ENCODE assay signal across 26 cellular contexts in genomic region chr5:150404121-150404990, GRCh38. TPM values are rescaled to one million over a fixed set of nuclear protein-coding genes. Genes with fewer than 3 reads are reported as not detected.
DNase-seq lines count a peak whose midpoint lies in the region; ATAC-seq, FAIRE-seq and TF ChIP-seq lines count a peak whose summit lies in the region.
"Had no signal": no experiment of that assay in that cellular context is flagged by ENCODE, and none has a peak within 500 bp of the region (broad histone marks: within the 10 kb centered on the region; RNA-seq: fewer than 3 reads in every experiment).

No MANE protein-coding gene starts in this region.

- no TSS peak for BruUV-seq in GM12878 (replicated peaks; lab: Mats Ljungman, UMichigan)

- 61% methylated on average over 14 of the region's 15 CpGs for WGBS in GM12878 (ENCODE audit: insufficient coverage, insufficient replicate concordance, low lambda C conversion rate, missing lambda C conversion rate)
- WGBS in spleen, 5 donors: 67 to 85% (median 85%) methylated on average over 12 to 15 of the region's 15 CpGs

- RAD21 ChIA-PET in GM12878 (lab: Charles Lee; ENCODE audit: unreplicated experiment): interaction anchor here (0.8 to 1.2 kb wide), 2 partner anchors 10 to 29 kb away, joined by 4 read pairs; no protein-coding TSS in a partner anchor

- H3K9me3 ChIP-seq in GM12878 (replicated peaks; ENCODE audit: control insufficient read depth, insufficient read depth, low read length): no peaks in the 10 kb centered on the region
- no peaks in the 10 kb centered on the region for H3K9me3 ChIP-seq in spleen
- H3K9me3 ChIP-seq: heart right ventricle, pancreas, right atrium auricular region had no signal

- peaks cover 34% of the 10 kb centered on the region for H3K36me3 Mint-ChIP-seq in activated CD8-positive, alpha-beta T cell treated with anti-CD3 and anti-CD28 coated beads for 36 hours (ENCODE audit: low read depth)
- peaks cover 48% of the 10 kb centered on the region for H3K36me3 Mint-ChIP-seq in activated CD8-positive, alpha-beta T cell treated with anti-CD3 and anti-CD28 coated beads, Interleukin-2, amount 10 ng/mL, durations not matched to agents 7 days and 5 days (ENCODE audit: low read depth)

- peaks cover 6% of the 10 kb centered on the region for H3K4me1 Mint-ChIP-seq in activated CD8-positive, alpha-beta T cell treated with anti-CD3 and anti-CD28 coated beads for 36 hours (ENCODE audit: low read depth)
- H3K4me1 Mint-ChIP-seq in activated CD8-positive, alpha-beta T cell treated with anti-CD3 and anti-CD28 coated beads, Interleukin-2, amount 10 ng/mL, durations not matched to agents 7 days and 5 days (ENCODE audit: low read depth): peaks cover 10% of the 10 kb centered on the region
- H3K4me1 Mint-ChIP-seq: nephron had no signal

- DNase-seq in activated CD8-positive, alpha-beta T cell treated with anti-CD3 and anti-CD28 coated beads for 36 hours: no peak
- DNase-seq in activated CD8-positive, alpha-beta T cell treated with anti-CD3 and anti-CD28 coated beads, Interleukin-2, amount 10 ng/mL, durations not matched to agents 7 days and 5 days: no peak
- DNase-seq in GM12892 (ENCODE audit: insufficient read length): no peak
- DNase-seq in GM12878 (ENCODE audit: low read depth, low spot score): no peak
- no peak for DNase-seq in spleen
- DNase-seq in NCI-H526 (lab: John Stamatoyannopoulos, UW): no peak
- no peak for DNase-seq in GM10266 (ENCODE audit: extremely low spot score)
- no peak for DNase-seq in middle frontal gyrus (ENCODE audit: extremely low spot score, low spot score)
- DNase-seq: activated CD4-positive, alpha-beta T cell treated with anti-CD3 and anti-CD28 coated beads, Interleukin-2, amount 10 ng/mL, durations not matched to agents 7 days and 5 days; activated CD8-positive, alpha-beta memory T cell treated with anti-CD3 and anti-CD28 coated beads, Interleukin-2, amount 50 U/mL, for 4 hours; effector memory CD8-positive, alpha-beta T cell; foreskin fibroblast; heart right ventricle; mesendoderm; NCI-H2029 treated with DMSO at 0.1 percent for 48 hours; NCI-H226; NCI-H748 treated with DMSO at 0.1 percent for 48 hours; pancreas; stimulated activated CD4-positive, alpha-beta T cell treated with anti-CD3 and anti-CD28 coated beads, Interleukin-4, amount 100 ng/mL, for 1 hour; stimulated activated naive CD4-positive, alpha-beta T cell; T-helper 2 cell had no signal

- TF ChIP-seq EP300 in GM12878 (IDR thresholded peaks at IDR 0.05; ENCODE audit: borderline replicate concordance in 1 of 2, control insufficient read depth in 1 of 2, low read depth in 2 of 2, low read length in 2 of 2): no peak

- CTCF ChIA-PET in activated CD8-positive, alpha-beta T cell treated with anti-CD3 and anti-CD28 coated beads for 36 hours (lab: Charles Lee): interaction anchor here (1.2 kb wide), 1 partner anchor 32 kb away, joined by 4 read pairs; no protein-coding TSS in a partner anchor
- CTCF ChIA-PET in activated CD8-positive, alpha-beta T cell treated with anti-CD3 and anti-CD28 coated beads, Interleukin-2, amount 10 ng/mL, durations not matched to agents 7 days and 5 days (lab: Charles Lee): interaction anchor here (1.4 kb wide), 1 partner anchor 32 kb away, joined by 4 read pairs; no protein-coding TSS in a partner anchor
- CTCF ChIA-PET in GM12878 (lab: Yijun Ruan, JAX): interaction anchor here (0.6 to 14.0 kb wide), 5 partner anchors 8 to 120 kb away, joined by 3 to 274 read pairs (median 5); no protein-coding TSS in a partner anchor

- no peak for TF ChIP-seq CTCF in activated CD8-positive, alpha-beta T cell treated with anti-CD3 and anti-CD28 coated beads for 36 hours (IDR thresholded peaks at IDR 0.05)
- TF ChIP-seq CTCF in GM12878 (IDR thresholded peaks at IDR 0.05 in 2 of 3, conservative IDR thresholded peaks at IDR 0.05 in 1 of 3; ENCODE audit: control insufficient read depth in 2 of 3, extremely low read depth in 1 of 3, insufficient read depth in 1 of 3, low read depth in 3 of 3, low read length in 3 of 3): no peak
- no peak for TF ChIP-seq CTCF in spleen (IDR thresholded peaks at IDR 0.05 in 8 of 11, conservative IDR thresholded peaks at IDR 0.05 in 3 of 11)
- TF ChIP-seq CTCF in GM10266 (IDR thresholded peaks at IDR 0.05; ENCODE audit: control insufficient read depth, insufficient read depth, low read depth, missing control alignments): no peak

- no peak overlapping the region for H3K4me3 ChIP-seq in GM12878
- H3K4me3 ChIP-seq in spleen: peak overlapping the region in 1 of 8 donors; percentile 4
- H3K4me3 ChIP-seq: heart right ventricle, pancreas, right atrium auricular region had no signal

- no peak overlapping the region for H2AFZ ChIP-seq in GM12878 (ENCODE audit: control insufficient read depth, low read depth, low read length)

- H3K27me3 Mint-ChIP-seq in activated CD8-positive, alpha-beta T cell treated with anti-CD3 and anti-CD28 coated beads for 36 hours: no peaks in the 10 kb centered on the region
- H3K27me3 Mint-ChIP-seq in activated CD8-positive, alpha-beta T cell treated with anti-CD3 and anti-CD28 coated beads, Interleukin-2, amount 10 ng/mL, durations not matched to agents 7 days and 5 days (ENCODE audit: low read depth): no peaks in the 10 kb centered on the region
- H3K27me3 Mint-ChIP-seq: activated CD4-positive, alpha-beta T cell treated with anti-CD3 and anti-CD28 coated beads, Interleukin-2, amount 10 ng/mL, durations not matched to agents 7 days and 5 days; effector memory CD8-positive, alpha-beta T cell had no signal

- H3K27ac ChIP-seq in GM12878 (ENCODE audit: control insufficient read depth, insufficient read depth): no peak overlapping the region
- H3K27ac ChIP-seq in spleen: peak overlapping the region in 5 of 8 donors; percentile 67 to 98 (median 97)
- H3K27ac ChIP-seq: 22Rv1, pancreas, right atrium auricular region had no signal

- peak; percentile 57 for TF ChIP-seq POLR2A in GM12892 (IDR thresholded peaks at IDR 0.05; ENCODE audit: low read depth, low read length)
- peak; percentile 70 for TF ChIP-seq POLR2A in GM12878 (IDR thresholded peaks at IDR 0.05; ENCODE audit: low read depth, low read length)
- TF ChIP-seq POLR2A in spleen (IDR thresholded peaks at IDR 0.05): no peak

- no peaks in the 10 kb centered on the region for H3K27me3 ChIP-seq in GM12878 (replicated peaks in 1 of 2; ENCODE audit: control insufficient read depth in 2 of 2, insufficient read depth in 2 of 2, low read length in 1 of 2)
- no peaks in the 10 kb centered on the region for H3K27me3 ChIP-seq in spleen (replicated peaks in 1 of 7)
- H3K27me3 ChIP-seq: heart right ventricle, pancreas, right atrium auricular region had no signal

- no peak overlapping the region for H3K4me3 Mint-ChIP-seq in activated CD8-positive, alpha-beta T cell treated with anti-CD3 and anti-CD28 coated beads for 36 hours
- H3K4me3 Mint-ChIP-seq in activated CD8-positive, alpha-beta T cell treated with anti-CD3 and anti-CD28 coated beads, Interleukin-2, amount 10 ng/mL, durations not matched to agents 7 days and 5 days: no peak overlapping the region
- H3K4me3 Mint-ChIP-seq: activated CD4-positive, alpha-beta T cell treated with anti-CD3 and anti-CD28 coated beads, Interleukin-2, amount 10 ng/mL, durations not matched to agents 7 days and 5 days; effector memory CD8-positive, alpha-beta T cell; nephron had no signal

- 0 out of 2 replicates have a peak overlapping the region, but pooled peaks have one; percentile 14 for H3K4me2 ChIP-seq in GM12878 (ENCODE audit: control insufficient read depth, insufficient read depth)

- H3K36me3 ChIP-seq in GM12878 (ENCODE audit: control insufficient read depth in 2 of 2, insufficient read depth in 2 of 2, low read length in 1 of 2) (peaks cover 56 to 65% of the 10 kb centered on the region in 2 experiments), spleen (peaks cover 0 to 100% (median 96%) of the 10 kb centered on the region in 6 donors)
- H3K36me3 ChIP-seq: pancreas had no signal

- H4K20me1 ChIP-seq in GM12878 (ENCODE audit: control insufficient read depth, insufficient read depth): peaks cover 58% of the 10 kb centered on the region

- H3K4me1 ChIP-seq in GM12878 (ENCODE audit: control insufficient read depth, insufficient read depth, low read length): peaks cover 14% of the 10 kb centered on the region
- H3K4me1 ChIP-seq in spleen: peaks cover 22 to 90% (median 71%) of the 10 kb centered on the region in 6 donors
- H3K4me1 ChIP-seq: pancreas had no signal

- peaks cover 36% of the 10 kb centered on the region for H3K79me2 ChIP-seq in GM12878 (ENCODE audit: control insufficient read depth, insufficient read depth, low read length)

- in situ Hi-C loops in GM12878 (cut with MboI): no loop called here

- intact Hi-C loops in activated CD8-positive, alpha-beta T cell treated with anti-CD3 and anti-CD28 coated beads for 36 hours (cut with micrococcal nuclease): loop anchor here (5.0 kb wide), 1 partner anchor 33 kb away; no protein-coding TSS in a partner anchor
- intact Hi-C loops in GM12878 (cut with micrococcal nuclease; ENCODE audit: unreplicated experiment) (no loop called here), spleen (cut with DNase I; ENCODE audit: low total_unique reads) (no loop called here)

- no peak overlapping the region for H3K9ac ChIP-seq in GM12878 (ENCODE audit: control insufficient read depth, insufficient read depth, low read length)

- peak overlapping the region; percentile 13 for H3K27ac Mint-ChIP-seq in activated CD8-positive, alpha-beta T cell treated with anti-CD3 and anti-CD28 coated beads for 36 hours
- H3K27ac Mint-ChIP-seq in activated CD8-positive, alpha-beta T cell treated with anti-CD3 and anti-CD28 coated beads, Interleukin-2, amount 10 ng/mL, durations not matched to agents 7 days and 5 days: no peak overlapping the region
- H3K27ac Mint-ChIP-seq: nephron had no signal

- no peak for ATAC-seq in activated CD8-positive, alpha-beta T cell treated with anti-CD3 and anti-CD28 coated beads for 36 hours
- ATAC-seq in activated CD8-positive, alpha-beta T cell treated with anti-CD3 and anti-CD28 coated beads, Interleukin-2, amount 10 ng/mL, durations not matched to agents 7 days and 5 days: no peak
- ATAC-seq in GM12878: no peak
- ATAC-seq: effector memory CD8-positive, alpha-beta T cell; HCT116; pancreas had no signal

- SMC1A ChIA-PET in GM12878 (lab: Charles Lee; ENCODE audit: uncharacterized antibody, unreplicated experiment): interaction anchor here (1.0 to 1.4 kb wide), 2 partner anchors 8 to 32 kb away, joined by 4 to 5 read pairs; no protein-coding TSS in a partner anchor

- FAIRE-seq in GM12892 (lab: Jason Lieb, UNC) (no peak), GM12878 (lab: Jason Lieb, UNC) (no peak)
- FAIRE-seq: G401.6, pancreas had no signal

- no peak for TF ChIP-seq RAD21 in GM12878 (IDR thresholded peaks at IDR 0.05; ENCODE audit: insufficient read depth, low read depth, low read length)

- POLR2A ChIA-PET in activated CD8-positive, alpha-beta T cell treated with anti-CD3 and anti-CD28 coated beads for 36 hours (lab: Charles Lee): interaction anchor here (0.7 to 7.1 kb wide), 7 partner anchors 7 to 44 kb away, joined by 3 to 57 read pairs (median 8); partner anchors contain the start of gene CD74
- POLR2A ChIA-PET in activated CD8-positive, alpha-beta T cell treated with anti-CD3 and anti-CD28 coated beads, Interleukin-2, amount 10 ng/mL, durations not matched to agents 7 days and 5 days (lab: Charles Lee): interaction anchor here (0.9 to 1.2 kb wide), 3 partner anchors 8 to 19 kb away, joined by 4 to 6 read pairs (median 4); no protein-coding TSS in a partner anchor
- POLR2A ChIA-PET in GM12878 (lab: Charles Lee): interaction anchor here (1.0 to 1.7 kb wide), 6 partner anchors 12 to 36 kb away, joined by 3 to 4 read pairs (median 4); no protein-coding TSS in a partner anchor

- no peaks in the 10 kb centered on the region for H3K9me3 Mint-ChIP-seq in activated CD8-positive, alpha-beta T cell treated with anti-CD3 and anti-CD28 coated beads for 36 hours
- H3K9me3 Mint-ChIP-seq in activated CD8-positive, alpha-beta T cell treated with anti-CD3 and anti-CD28 coated beads, Interleukin-2, amount 10 ng/mL, durations not matched to agents 7 days and 5 days (ENCODE audit: insufficient read depth): no peaks in the 10 kb centered on the region
- H3K9me3 Mint-ChIP-seq: activated CD4-positive, alpha-beta T cell treated with anti-CD3 and anti-CD28 coated beads, Interleukin-2, amount 10 ng/mL, durations not matched to agents 7 days and 5 days; effector memory CD8-positive, alpha-beta T cell; nephron had no signal

RNA-seq across cellular contexts. Expression of gene CD74, which starts 8.4 kb away (rescaled TPM):
- 100 to 1,000 TPM; 277 to 282 TPM for total RNA-seq in activated CD8-positive, alpha-beta T cell treated with anti-CD3 and anti-CD28 coated beads for 36 hours
- 100 to 1,000 TPM; 395 to 407 TPM for total RNA-seq in activated CD8-positive, alpha-beta T cell treated with anti-CD3 and anti-CD28 coated beads, Interleukin-2, amount 10 ng/mL, durations not matched to agents 7 days and 5 days
- 2,617 TPM for polyA plus RNA-seq in GM12892 (2012; ENCODE audit: missing spikeins)
- total RNA-seq in GM12878 (2013; cell fraction: nucleolus; rRNA removed): 2,823 and 2,919 TPM in 2 replicates
- 10,156 and 11,063 TPM in 2 replicates for total RNA-seq in GM12878 (2014; rRNA removed)
- 2,507 and 2,767 TPM in 2 replicates for total RNA-seq in GM12878 (2014; rRNA removed; fragmentation: Illumina TruSeq; extraction: Trizol)
- total RNA-seq in GM12878 (2021): 4,973 and 5,010 TPM in 2 replicates
- 4,271 TPM for polyA plus RNA-seq in GM12878 (2011; ENCODE audit: low read depth)
- 309 and 1,760 TPM in 2 replicates for polyA plus RNA-seq in GM12878 (2011; rRNA removed)
- polyA plus RNA-seq in GM12878 (2011; cell fraction: cytosol; rRNA removed): 1,718 and 2,321 TPM in 2 replicates
- polyA plus RNA-seq in GM12878 (2011; cell fraction: nucleus; rRNA removed): 1,510 and 1,766 TPM in 2 replicates
- polyA plus RNA-seq in GM12878 (2012): 6,323 and 7,232 TPM in 2 replicates
- 3,291 and 4,542 TPM in 2 replicates for polyA plus RNA-seq in GM12878 (2014; fragmentation: Illumina TruSeq; extraction: Trizol)
- polyA plus RNA-seq in GM12878 (2014; fragmentation: Nextera tagmentation; extraction: Ambion mirVana): 1,000 to 10,000 TPM; 1,387 to 2,107 TPM
- polyA plus RNA-seq in GM12878 (2014; rRNA removed): 3,302 and 5,141 TPM in 2 replicates
- polyA plus RNA-seq in GM12878 (2016; fragmentation: Nextera tagmentation; extraction: Ambion mirVana): 1,000 to 10,000 TPM; 6,006 to 6,596 TPM
- polyA minus RNA-seq in GM12878 (2011; rRNA and poly(A)+ RNA removed): 1,457 and 1,517 TPM in 2 replicates
- 1,302 and 1,364 TPM in 2 replicates for polyA minus RNA-seq in GM12878 (2011; cell fraction: cytosol; rRNA and poly(A)+ RNA removed)
- 388 and 604 TPM in 2 replicates for polyA minus RNA-seq in GM12878 (2011; cell fraction: nucleus; rRNA and poly(A)+ RNA removed)
- total RNA-seq in spleen: 1,000 to 10,000 TPM; 3,224 to 5,563 (median 4,811) TPM
- polyA plus RNA-seq in spleen: 1,000 to 10,000 TPM; 3,319 to 4,860 (median 4,644) TPM

RNA-seq across cellular contexts. Expression of gene RPS14, which starts 45.2 kb away (rescaled TPM):
- 1,000 to 10,000 TPM; 3,542 to 3,651 TPM for total RNA-seq in activated CD8-positive, alpha-beta T cell treated with anti-CD3 and anti-CD28 coated beads for 36 hours
- 1,000 to 10,000 TPM; 2,046 to 2,123 TPM for total RNA-seq in activated CD8-positive, alpha-beta T cell treated with anti-CD3 and anti-CD28 coated beads, Interleukin-2, amount 10 ng/mL, durations not matched to agents 7 days and 5 days
- 4,425 TPM for polyA plus RNA-seq in GM12892 (2012; ENCODE audit: missing spikeins)
- total RNA-seq in GM12878 (2013; cell fraction: nucleolus; rRNA removed): 281 and 294 TPM in 2 replicates
- total RNA-seq in GM12878 (2014; rRNA removed): 3,103 and 3,139 TPM in 2 replicates
- total RNA-seq in GM12878 (2014; rRNA removed; fragmentation: Illumina TruSeq; extraction: Trizol): 2,472 and 2,596 TPM in 2 replicates
- 3,369 and 3,514 TPM in 2 replicates for total RNA-seq in GM12878 (2021)
- polyA plus RNA-seq in GM12878 (2011; ENCODE audit: low read depth): 9,466 TPM
- 3,820 and 3,850 TPM in 2 replicates for polyA plus RNA-seq in GM12878 (2011; rRNA removed)
- polyA plus RNA-seq in GM12878 (2011; cell fraction: cytosol; rRNA removed): 6,340 and 8,149 TPM in 2 replicates
- 1,312 and 1,697 TPM in 2 replicates for polyA plus RNA-seq in GM12878 (2011; cell fraction: nucleus; rRNA removed)
- polyA plus RNA-seq in GM12878 (2012): 4,574 and 5,154 TPM in 2 replicates
- polyA plus RNA-seq in GM12878 (2014; fragmentation: Illumina TruSeq; extraction: Trizol): 3,219 and 4,047 TPM in 2 replicates
- 1,000 to 10,000 TPM; 2,295 to 2,356 TPM for polyA plus RNA-seq in GM12878 (2014; fragmentation: Nextera tagmentation; extraction: Ambion mirVana)
- polyA plus RNA-seq in GM12878 (2014; rRNA removed): 3,649 and 3,781 TPM in 2 replicates
- 1,000 to 10,000 TPM; 2,318 to 2,319 TPM for polyA plus RNA-seq in GM12878 (2016; fragmentation: Nextera tagmentation; extraction: Ambion mirVana)
- polyA minus RNA-seq in GM12878 (2011; rRNA and poly(A)+ RNA removed): 1,451 and 1,695 TPM in 2 replicates
- polyA minus RNA-seq in GM12878 (2011; cell fraction: cytosol; rRNA and poly(A)+ RNA removed): 359 and 410 TPM in 2 replicates
- 135 and 152 TPM in 2 replicates for polyA minus RNA-seq in GM12878 (2011; cell fraction: nucleus; rRNA and poly(A)+ RNA removed)
- total RNA-seq in spleen: 1,000 to 10,000 TPM; 1,801 to 2,829 (median 2,025) TPM
- 1,000 to 10,000 TPM; 5,417 to 8,400 (median 8,329) TPM for polyA plus RNA-seq in spleen

RNA-seq across cellular contexts. Expression of gene TCOF1, which starts 46.9 kb away (rescaled TPM):
- 100 to 1,000 TPM; 114 to 117 TPM for total RNA-seq in activated CD8-positive, alpha-beta T cell treated with anti-CD3 and anti-CD28 coated beads for 36 hours
- 10 to 100 TPM; 79.0 to 81.3 TPM for total RNA-seq in activated CD8-positive, alpha-beta T cell treated with anti-CD3 and anti-CD28 coated beads, Interleukin-2, amount 10 ng/mL, durations not matched to agents 7 days and 5 days
- polyA plus RNA-seq in GM12892 (2012; ENCODE audit: missing spikeins): 24.4 TPM
- total RNA-seq in GM12878 (2013; cell fraction: nucleolus; rRNA removed): 55.0 and 67.3 TPM in 2 replicates
- total RNA-seq in GM12878 (2014; rRNA removed) (35.0 and 42.1 TPM in 2 replicates), GM12878 (2014; rRNA removed; fragmentation: Illumina TruSeq; extraction: Trizol) (30.5 and 35.6 TPM in 2 replicates), GM12878 (2021) (74.7 and 83.9 TPM in 2 replicates), spleen (10 to 100 TPM; 31.8 to 44.3 (median 34.8) TPM)
- polyA plus RNA-seq in GM12878 (2011; ENCODE audit: low read depth): 11.1 TPM
- polyA plus RNA-seq in GM12878 (2011; rRNA removed) (6.4 and 12.7 TPM in 2 replicates), GM12878 (2014; fragmentation: Illumina TruSeq; extraction: Trizol) (39.4 and 56.1 TPM in 2 replicates), GM12878 (2014; fragmentation: Nextera tagmentation; extraction: Ambion mirVana) (10 to 100 TPM in 1 of 2 experiments, 1 to 10 TPM in 1; 8.7 to 12.3 TPM), GM12878 (2014; rRNA removed) (35.4 and 44.6 TPM in 2 replicates), GM12878 (2016; fragmentation: Nextera tagmentation; extraction: Ambion mirVana) (10 to 100 TPM; 71.2 to 76.3 TPM), spleen (10 to 100 TPM; 15.3 to 20.1 (median 19.0) TPM)
- polyA plus RNA-seq in GM12878 (2011; cell fraction: cytosol; rRNA removed): 17.0 and 18.6 TPM in 2 replicates
- polyA plus RNA-seq in GM12878 (2011; cell fraction: nucleus; rRNA removed): 48.4 and 68.2 TPM in 2 replicates
- polyA plus RNA-seq in GM12878 (2012): 20.7 and 25.6 TPM in 2 replicates
- 14.8 and 21.1 TPM in 2 replicates for polyA minus RNA-seq in GM12878 (2011; rRNA and poly(A)+ RNA removed)
- polyA minus RNA-seq in GM12878 (2011; cell fraction: cytosol; rRNA and poly(A)+ RNA removed): 11.4 and 13.2 TPM in 2 replicates
- 19.5 and 38.2 TPM in 2 replicates for polyA minus RNA-seq in GM12878 (2011; cell fraction: nucleus; rRNA and poly(A)+ RNA removed)

Comparison
In these comparisons a context has a peak if more than half of its experiments do, and no peak if none do; other contexts are left out.
1. POLR2A ChIP-seq: peak in GM12892 (single experiment) and GM12878 (single experiment); none in spleen (0 of 3).
2. RNA of gene CD74, which starts 8.4 kb away (total RNA-seq): 2,507 to 11,063 TPM in GM12878 and 3,224 to 5,563 TPM in spleen; 395 to 407 TPM in activated CD8-positive, alpha-beta T cell treated with anti-CD3 and anti-CD28 coated beads, Interleukin-2, amount 10 ng/mL, durations not matched to agents 7 days and 5 days and 277 to 282 TPM in activated CD8-positive, alpha-beta T cell treated with anti-CD3 and anti-CD28 coated beads for 36 hours; every median in the first group is over 4 times any median in the second.